ENCODE assay signal across 8 cellular contexts in genomic region chr12:81450920-81451739, GRCh38.
A peak's percentile ranks its signal among the peaks of the same experiment; 100 is the strongest.
DNase-seq lines count a peak whose midpoint lies in the region; ATAC-seq and TF ChIP-seq lines count a peak whose summit lies in the region.

No MANE protein-coding gene starts in this region.

- H3K4me3 Mint-ChIP-seq in progenitor cell of endocrine pancreas (ENCODE audit: low read depth): no peak overlapping the region

- no peaks in the 10 kb centered on the region for H3K4me1 Mint-ChIP-seq in progenitor cell of endocrine pancreas (ENCODE audit: low read depth)

- H3K9me3 Mint-ChIP-seq in progenitor cell of endocrine pancreas (ENCODE audit: low read depth): no peaks in the 10 kb centered on the region

- ATAC-seq in GM19351 (IDR thresholded peaks at IDR 0.05; ENCODE audit: unreplicated experiment) (peak; percentile 69), HG02938 (IDR thresholded peaks at IDR 0.05; ENCODE audit: unreplicated experiment) (no peak)

- H3K27ac ChIP-seq in C4-2B: peak overlapping the region; percentile 37; the same call in 1 of the 2 replicates

- H3K27ac Mint-ChIP-seq in progenitor cell of endocrine pancreas: no peak overlapping the region

- DNase-seq in SHP77 treated with DMSO at 0.1 percent for 48 hours (lab: John Stamatoyannopoulos, UW) (peak; percentile 30), fibroblast of villous mesenchyme (ENCODE audit: low read depth) (peak; percentile 65), progenitor cell of endocrine pancreas (ENCODE audit: low spot score, unreplicated experiment) (peak; percentile 23), NCI-H187 (lab: John Stamatoyannopoulos, UW) (no peak)

- no peaks in the 10 kb centered on the region for H3K27me3 Mint-ChIP-seq in progenitor cell of endocrine pancreas

- H3K36me3 Mint-ChIP-seq in progenitor cell of endocrine pancreas (ENCODE audit: insufficient read depth): no peaks in the 10 kb centered on the region

- peak; percentile 59 for TF ChIP-seq CTCF in C4-2B (conservative IDR thresholded peaks at IDR 0.05)
- TF ChIP-seq CTCF in LNCAP (IDR thresholded peaks at IDR 0.05): peak; percentile 51
- peak; percentile 72 for TF ChIP-seq CTCF in fibroblast of villous mesenchyme (IDR thresholded peaks at IDR 0.05; ENCODE audit: insufficient read depth, low read depth, low read length)
- peak; percentile 74 for TF ChIP-seq CTCF in progenitor cell of endocrine pancreas (IDR thresholded peaks at IDR 0.05; ENCODE audit: unreplicated experiment)

- no peak overlapping the region for H3K4me3 ChIP-seq in fibroblast of villous mesenchyme (ENCODE audit: low read depth, low read length)

Comparison
In these comparisons a context has a peak if more than half of its experiments do, and no peak if none do; other contexts are left out.
1. DNase-seq: peak in SHP77 treated with DMSO at 0.1 percent for 48 hours (single experiment), fibroblast of villous mesenchyme (single experiment) and progenitor cell of endocrine pancreas (single experiment); none in NCI-H187 (0 of 2).
2. Peak in every context shown above with its lines, with median percentiles within 50 percentile points of each other: CTCF ChIP-seq.